2 cellular contexts compared by ENCODE assay signal in genomic region chr5:1439388-1440097, GRCh38.
TF ChIP-seq lines count a peak whose summit lies in the region.

No MANE protein-coding gene starts in this region.

TF ChIP-seq in SK-N-SH, 30 proteins besides CTCF, POLR2A, EP300 and RAD21 (continued from another document):
- no peak for TF ChIP-seq TCF12 (IDR thresholded peaks at IDR 0.05)
- no peak for TF ChIP-seq FOXJ3 (CRISPR knock-in tag; IDR thresholded peaks at IDR 0.05)
- TF ChIP-seq TAF1 (IDR thresholded peaks at IDR 0.05; ENCODE audit: borderline replicate concordance, low read depth, low read length) = no peak
- no peak for TF ChIP-seq SIN3A (IDR thresholded peaks at IDR 0.05; ENCODE audit: borderline replicate concordance, low read depth, low read length)
- no peak for TF ChIP-seq JUND (IDR thresholded peaks at IDR 0.05)
- no peak for TF ChIP-seq ZBTB33 (IDR thresholded peaks at IDR 0.05; ENCODE audit: borderline replicate concordance, low read depth)
- TF ChIP-seq USF1 (IDR thresholded peaks at IDR 0.05; ENCODE audit: borderline replicate concordance, low read depth) = no peak
- no peak for TF ChIP-seq TEAD4 (IDR thresholded peaks at IDR 0.05; ENCODE audit: borderline replicate concordance, insufficient read depth)
- TF ChIP-seq MXI1 (IDR thresholded peaks at IDR 0.05; ENCODE audit: low read depth, low read length) = no peak
- TF ChIP-seq RCOR1 (IDR thresholded peaks at IDR 0.05; ENCODE audit: low read length) = no peak
- TF ChIP-seq GATA2 (CRISPR knock-in tag; IDR thresholded peaks at IDR 0.05) = no peak
- no peak for TF ChIP-seq RFX5 (IDR thresholded peaks at IDR 0.05; ENCODE audit: low read length)
- TF ChIP-seq FOXM1 (IDR thresholded peaks at IDR 0.05; ENCODE audit: low read depth) = no peak
- TF ChIP-seq FOSL2 (IDR thresholded peaks at IDR 0.05; ENCODE audit: borderline replicate concordance, low read depth) = no peak
- no peak for TF ChIP-seq ELF1 (IDR thresholded peaks at IDR 0.05)

TF ChIP-seq in SK-N-SH treated with all-trans-retinoic acid at 6 μM for 48 hours, 23 proteins besides CTCF, POLR2A, EP300 and RAD21 (continued from another document):
- no peak for TF ChIP-seq OSR1 (CRISPR knock-in tag; IDR thresholded peaks at IDR 0.05)
